In the genomic region with DNA sequence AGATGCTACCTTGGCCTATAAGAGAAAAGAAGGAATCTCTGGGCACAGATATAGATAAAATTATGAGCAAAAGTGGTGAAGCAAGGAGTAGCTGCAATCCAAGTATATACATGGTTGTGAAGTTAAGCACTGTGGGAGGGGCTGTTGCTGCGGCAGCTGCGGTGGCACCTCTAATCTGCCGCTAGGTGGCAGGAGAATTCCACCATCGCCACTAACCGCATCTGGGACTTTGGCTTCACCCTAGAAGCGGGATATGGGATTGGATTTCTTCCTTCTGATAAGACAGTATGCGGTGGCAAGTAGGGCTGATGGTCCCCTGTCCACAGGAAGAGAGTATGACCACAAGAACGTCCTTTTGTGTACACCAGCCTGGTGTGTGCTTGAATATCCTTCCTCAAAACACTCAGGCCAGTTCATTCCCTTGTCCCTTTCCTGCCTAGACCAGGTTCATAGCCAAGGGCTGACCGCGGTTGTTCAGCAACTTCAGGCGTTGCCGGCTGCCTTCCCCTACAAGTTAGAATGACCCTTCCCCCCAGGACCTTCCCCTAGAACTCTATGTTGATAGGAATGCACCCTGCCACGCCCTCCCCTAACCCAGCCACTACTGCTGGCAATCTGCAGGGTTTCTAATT, we compare ENCODE assay signal across 8 cellular contexts. TPM values are rescaled to one million over a fixed set of nuclear protein-coding genes. Genes with fewer than 3 reads are reported as not detected.
DNase-seq lines count a peak whose midpoint lies in the region; ATAC-seq and TF ChIP-seq lines count a peak whose summit lies in the region.

No MANE protein-coding gene starts in this region.

- H3K9me3 Mint-ChIP-seq in activated CD8-positive, alpha-beta T cell treated with anti-CD3 and anti-CD28 coated beads for 36 hours, result no peaks in the 10 kb centered on the region
- H3K9me3 Mint-ChIP-seq in nephron progenitor cell, result peaks cover 43% of the 10 kb centered on the region

- no peak overlapping the region for H3K4me3 ChIP-seq in fibroblast of pulmonary artery (replicated peaks; ENCODE audit: low read depth, low read length)

- H3K36me3 Mint-ChIP-seq in activated CD8-positive, alpha-beta T cell treated with anti-CD3 and anti-CD28 coated beads for 36 hours (ENCODE audit: low read depth), result no peaks in the 10 kb centered on the region
- no peaks in the 10 kb centered on the region for H3K36me3 Mint-ChIP-seq in nephron progenitor cell (ENCODE audit: low read depth)

- DNase-seq in Caki2 (ENCODE audit: low read depth) (peak; percentile 39), HEK293T (ENCODE audit: extremely low spot score) (peak; percentile 57), NCI-H2227 treated with DMSO at 0.1 percent for 48 hours (lab: John Stamatoyannopoulos, UW) (peak; percentile 60), fibroblast of pulmonary artery (ENCODE audit: low read depth) (peak; percentile 65), nephron progenitor cell (peak; percentile 64)
- peak; percentile 52 for DNase-seq in activated CD8-positive, alpha-beta T cell treated with anti-CD3 and anti-CD28 coated beads for 36 hours

- POLR2A ChIA-PET in HEK293T (lab: Yijun Ruan, JAX), result no interaction called here
- POLR2A ChIA-PET in activated CD8-positive, alpha-beta T cell treated with anti-CD3 and anti-CD28 coated beads for 36 hours (lab: Charles Lee), result no interaction called here

- no peaks in the 10 kb centered on the region for H3K27me3 Mint-ChIP-seq in activated CD8-positive, alpha-beta T cell treated with anti-CD3 and anti-CD28 coated beads for 36 hours
- H3K27me3 Mint-ChIP-seq in nephron progenitor cell (ENCODE audit: low read depth, poor library complexity), result peaks cover 22% of the 10 kb centered on the region

- no peaks in the 10 kb centered on the region for H3K4me1 Mint-ChIP-seq in activated CD8-positive, alpha-beta T cell treated with anti-CD3 and anti-CD28 coated beads for 36 hours (ENCODE audit: low read depth)
- H3K4me1 Mint-ChIP-seq in nephron progenitor cell, result peaks cover 8% of the 10 kb centered on the region

- intact Hi-C loops in activated CD8-positive, alpha-beta T cell treated with anti-CD3 and anti-CD28 coated beads for 36 hours (cut with micrococcal nuclease), result no loop called here

- no peak overlapping the region for H3K27ac Mint-ChIP-seq in activated CD8-positive, alpha-beta T cell treated with anti-CD3 and anti-CD28 coated beads for 36 hours
- no peak overlapping the region for H3K27ac Mint-ChIP-seq in nephron progenitor cell

- in situ Hi-C loops in Caki2 (cut with HindIII; ENCODE audit: low pct_unique_long_range_greater_than_20kb, low sequenced_read_pairs), result no loop called here

- peak; percentile 73 for TF ChIP-seq CTCF in activated CD8-positive, alpha-beta T cell treated with anti-CD3 and anti-CD28 coated beads for 36 hours (IDR thresholded peaks at IDR 0.05)
- TF ChIP-seq CTCF in fibroblast of pulmonary artery (IDR thresholded peaks at IDR 0.05; ENCODE audit: low read length, missing control alignments), result peak; percentile 69
- peak; percentile 80 for TF ChIP-seq CTCF in nephron progenitor cell (IDR thresholded peaks at IDR 0.05)

- H3K4me3 Mint-ChIP-seq in activated CD8-positive, alpha-beta T cell treated with anti-CD3 and anti-CD28 coated beads for 36 hours, result no peak overlapping the region
- peak overlapping the region; percentile 5 for H3K4me3 Mint-ChIP-seq in nephron progenitor cell

- no peak for ATAC-seq in activated CD8-positive, alpha-beta T cell treated with anti-CD3 and anti-CD28 coated beads for 36 hours
- ATAC-seq in GM21737 (IDR thresholded peaks at IDR 0.05; ENCODE audit: unreplicated experiment), result no peak
- no peak for ATAC-seq in GM19452 (IDR thresholded peaks at IDR 0.05; ENCODE audit: unreplicated experiment)

- CTCF ChIA-PET in HEK293T (lab: Yijun Ruan, JAX), result interaction anchor here (0.7 to 1.2 kb wide), 4 partner anchors 8 to 235 kb away, joined by 3 to 5 read pairs (median 4); no protein-coding TSS in a partner anchor
- CTCF ChIA-PET in activated CD8-positive, alpha-beta T cell treated with anti-CD3 and anti-CD28 coated beads for 36 hours (lab: Charles Lee), result interaction anchor here (1.0 to 1.5 kb wide), 3 partner anchors 8 to 75 kb away, joined by 4 to 7 read pairs (median 5); no protein-coding TSS in a partner anchor

TF ChIP-seq in HEK293T, 16 proteins besides CTCF, POLR2A, EP300 and RAD21:
- TF ChIP-seq NFRKB (IDR thresholded peaks at IDR 0.05) (no peak), ARNT (IDR thresholded peaks at IDR 0.05) (no peak), HDGF (IDR thresholded peaks at IDR 0.05; ENCODE audit: borderline replicate concordance) (no peak)
- TF ChIP-seq, protein P1, sequence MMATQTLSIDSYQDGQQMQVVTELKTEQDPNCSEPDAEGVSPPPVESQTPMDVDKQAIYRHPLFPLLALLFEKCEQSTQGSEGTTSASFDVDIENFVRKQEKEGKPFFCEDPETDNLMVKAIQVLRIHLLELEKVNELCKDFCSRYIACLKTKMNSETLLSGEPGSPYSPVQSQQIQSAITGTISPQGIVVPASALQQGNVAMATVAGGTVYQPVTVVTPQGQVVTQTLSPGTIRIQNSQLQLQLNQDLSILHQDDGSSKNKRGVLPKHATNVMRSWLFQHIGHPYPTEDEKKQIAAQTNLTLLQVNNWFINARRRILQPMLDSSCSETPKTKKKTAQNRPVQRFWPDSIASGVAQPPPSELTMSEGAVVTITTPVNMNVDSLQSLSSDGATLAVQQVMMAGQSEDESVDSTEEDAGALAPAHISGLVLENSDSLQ (IDR thresholded peaks at IDR 0.05), result no peak

RNA-seq across cellular contexts. Expression of a gene that starts 5.1 kb away (rescaled TPM):
- not detected in 2 replicates for total RNA-seq in Caki2 (2014; rRNA removed; shearing (Covaris generic); ENCODE audit: low replicate concordance)
- total RNA-seq in activated CD8-positive, alpha-beta T cell treated with anti-CD3 and anti-CD28 coated beads for 36 hours, result not detected

RNA-seq across cellular contexts. Expression of a gene that starts 44.6 kb away (rescaled TPM):
- 65.3 and 98.8 TPM in 2 replicates for total RNA-seq in Caki2 (2014; rRNA removed; shearing (Covaris generic); ENCODE audit: low replicate concordance)
- total RNA-seq in activated CD8-positive, alpha-beta T cell treated with anti-CD3 and anti-CD28 coated beads for 36 hours, result 1 to 10 TPM; 2.6 to 3.0 TPM

Comparison
In these comparisons a context has a peak if more than half of its experiments do, and no peak if none do; other contexts are left out.
1. RNA of a gene that starts 44.6 kb away (total RNA-seq): 65.3 to 98.8 TPM in Caki2; 2.6 to 3.0 TPM in activated CD8-positive, alpha-beta T cell treated with anti-CD3 and anti-CD28 coated beads for 36 hours; every median in the first group is over 10 times any median in the second.
2. Peak in every context shown above with its lines, with median percentiles within 50 percentile points of each other: DNase-seq and CTCF ChIP-seq.